Comparison of ENCODE assay signal across 11 cellular contexts in the genomic region with DNA sequence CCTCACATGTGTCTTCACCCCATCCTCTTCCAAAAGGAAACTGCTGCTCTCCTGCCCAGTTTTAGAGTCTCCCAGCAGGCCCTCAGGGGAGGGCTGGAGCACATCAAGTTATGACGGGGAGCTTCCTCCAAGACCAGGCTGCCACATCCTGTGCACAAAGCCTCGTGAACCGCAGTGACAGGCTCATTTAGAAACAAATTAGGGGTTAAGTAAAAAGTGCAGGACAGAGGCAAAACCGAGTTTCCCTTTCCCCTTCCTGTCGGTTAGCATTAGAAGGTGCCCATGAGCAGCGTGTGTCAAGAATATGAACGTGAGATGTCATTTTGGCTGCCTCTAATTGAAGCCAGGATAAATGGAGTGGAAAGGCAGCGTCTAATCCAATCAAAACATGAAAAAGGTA.
DNase-seq lines count a peak whose midpoint lies in the region; ATAC-seq, FAIRE-seq and TF ChIP-seq lines count a peak whose summit lies in the region.
"Had no signal": no experiment of that assay in that cellular context is flagged by ENCODE, and none has a peak within 500 bp of the region (broad histone marks: within the 10 kb centered on the region; RNA-seq: fewer than 3 reads in every experiment).

No MANE protein-coding gene starts in this region.

- 69% methylated on average over 8 of the region's 8 CpGs for WGBS in smooth muscle cell (ENCODE audit: low lambda C conversion rate)

- H4K20me1 ChIP-seq in smooth muscle cell (ENCODE audit: low read depth), result no peaks in the 10 kb centered on the region

- DNase-seq in CD14-positive monocyte (ENCODE audit: low spot score) (no peak), activated B cell treated with CpG ODN at 0.5 μM for 24 hours (no peak), colonic mucosa (no peak), smooth muscle cell (lab: John Stamatoyannopoulos, UW; ENCODE audit: unreplicated experiment) (no peak), RCC 7860 (ENCODE audit: low spot score) (no peak), ecto neural progenitor cell (ENCODE audit: low spot score) (no peak)
- DNase-seq: mammary epithelial cell, PC-3 had no signal

- H3K27me3 Mint-ChIP-seq in CD14-positive monocyte (ENCODE audit: low read depth in 3 of 3) (peaks cover 0 to 2% (median 0%) of the 10 kb centered on the region in 3 donors), activated B cell treated with CpG ODN at 0.5 μM for 24 hours (no peaks in the 10 kb centered on the region)

- H3K9me3 Mint-ChIP-seq in CD14-positive monocyte, result peaks cover 0 to 3% (median 0%) of the 10 kb centered on the region in 7 donors
- no peaks in the 10 kb centered on the region for H3K9me3 Mint-ChIP-seq in activated B cell treated with CpG ODN at 0.5 μM for 24 hours

- no peak overlapping the region for H2AFZ ChIP-seq in smooth muscle cell (ENCODE audit: low read depth)

- intact Hi-C loops in CD14-positive monocyte (cut with micrococcal nuclease), result no loop called here
- intact Hi-C loops in activated B cell treated with CpG ODN at 0.5 μM for 24 hours (cut with micrococcal nuclease), result no loop called here
- intact Hi-C loops in colonic mucosa (cut with DNase I), result no loop called here

- POLR2A ChIA-PET in activated B cell treated with CpG ODN at 0.5 μM for 24 hours (lab: Charles Lee), result no interaction called here

- H3K4me2 ChIP-seq in smooth muscle cell, result no peak overlapping the region

- peaks cover 8% of the 10 kb centered on the region for H3K4me1 Mint-ChIP-seq in CD14-positive monocyte
- H3K4me1 Mint-ChIP-seq in activated B cell treated with CpG ODN at 0.5 μM for 24 hours, result peaks cover 20% of the 10 kb centered on the region

- CTCF ChIA-PET in activated B cell treated with CpG ODN at 0.5 μM for 24 hours (lab: Charles Lee), result no interaction called here

- no peaks in the 10 kb centered on the region for H3K27me3 ChIP-seq in colonic mucosa
- no peaks in the 10 kb centered on the region for H3K27me3 ChIP-seq in smooth muscle cell (ENCODE audit: low read depth)

- H3K4me3 Mint-ChIP-seq in CD14-positive monocyte (peak overlapping the region; percentile 18 to 40), activated B cell treated with CpG ODN at 0.5 μM for 24 hours (no peak overlapping the region)

- no peak overlapping the region for H3K4me3 ChIP-seq in colonic mucosa
- no peak overlapping the region for H3K4me3 ChIP-seq in smooth muscle cell

- H3K27ac ChIP-seq in colonic mucosa (no peak overlapping the region), smooth muscle cell (ENCODE audit: low read depth) (no peak overlapping the region)

- ATAC-seq in GM19395 (IDR thresholded peaks at IDR 0.05; ENCODE audit: unreplicated experiment) (peak; percentile 94), HG03457 (IDR thresholded peaks at IDR 0.05; ENCODE audit: unreplicated experiment) (peak; percentile 85), activated B cell treated with CpG ODN at 0.5 μM for 24 hours (ENCODE audit: low read depth) (peak; percentile 31)
- ATAC-seq: PC-3 had no signal

- H3K36me3 Mint-ChIP-seq in CD14-positive monocyte (no peaks in the 10 kb centered on the region), activated B cell treated with CpG ODN at 0.5 μM for 24 hours (ENCODE audit: low read depth) (no peaks in the 10 kb centered on the region)

- H3F3A ChIP-seq in smooth muscle cell (ENCODE audit: low read depth), result no peaks in the 10 kb centered on the region

- peak overlapping the region in 2 of 7 donors; percentile 9 to 62 for H3K27ac Mint-ChIP-seq in CD14-positive monocyte
- no peak overlapping the region for H3K27ac Mint-ChIP-seq in activated B cell treated with CpG ODN at 0.5 μM for 24 hours

- no peak for TF ChIP-seq CTCF in CD14-positive monocyte (IDR thresholded peaks at IDR 0.05)
- no peak for TF ChIP-seq CTCF in activated B cell treated with CpG ODN at 0.5 μM for 24 hours (IDR thresholded peaks at IDR 0.05)
- TF ChIP-seq CTCF in colonic mucosa (IDR thresholded peaks at IDR 0.05), result no peak
- TF ChIP-seq CTCF in smooth muscle cell (IDR thresholded peaks at IDR 0.05; ENCODE audit: borderline replicate concordance, insufficient read depth, poor library complexity, severe bottlenecking), result no peak

- no peak for FAIRE-seq in RCC 7860 (lab: Jason Lieb, UNC)
- FAIRE-seq: G401.6 had no signal

- H3K4me1 ChIP-seq in colonic mucosa (no peaks in the 10 kb centered on the region), smooth muscle cell (ENCODE audit: low read depth) (no peaks in the 10 kb centered on the region)

- H3K36me3 ChIP-seq in colonic mucosa, result no peaks in the 10 kb centered on the region
- H3K36me3 ChIP-seq in smooth muscle cell (ENCODE audit: low read depth), result no peaks in the 10 kb centered on the region

- H3K9ac ChIP-seq in colonic mucosa (ENCODE audit: low read depth in 2 of 2, low read length in 2 of 2), result no peak overlapping the region
- no peak overlapping the region for H3K9ac ChIP-seq in smooth muscle cell (ENCODE audit: low read depth)

- no peaks in the 10 kb centered on the region for H3K79me2 ChIP-seq in smooth muscle cell (ENCODE audit: low read depth)

- H3K9me3 ChIP-seq in colonic mucosa, result no peaks in the 10 kb centered on the region
- H3K9me3 ChIP-seq in smooth muscle cell (replicated peaks; ENCODE audit: low read depth), result no peaks in the 10 kb centered on the region

Comparison
In these comparisons a context has a peak if more than half of its experiments do, and no peak if none do; other contexts are left out.
1. ATAC-seq: peak in every context shown above with its lines; median percentile 94 in GM19395; 85 in HG03457; 31 in activated B cell treated with CpG ODN at 0.5 μM for 24 hours.